8 cellular contexts compared by ENCODE assay signal in the genomic region with DNA sequence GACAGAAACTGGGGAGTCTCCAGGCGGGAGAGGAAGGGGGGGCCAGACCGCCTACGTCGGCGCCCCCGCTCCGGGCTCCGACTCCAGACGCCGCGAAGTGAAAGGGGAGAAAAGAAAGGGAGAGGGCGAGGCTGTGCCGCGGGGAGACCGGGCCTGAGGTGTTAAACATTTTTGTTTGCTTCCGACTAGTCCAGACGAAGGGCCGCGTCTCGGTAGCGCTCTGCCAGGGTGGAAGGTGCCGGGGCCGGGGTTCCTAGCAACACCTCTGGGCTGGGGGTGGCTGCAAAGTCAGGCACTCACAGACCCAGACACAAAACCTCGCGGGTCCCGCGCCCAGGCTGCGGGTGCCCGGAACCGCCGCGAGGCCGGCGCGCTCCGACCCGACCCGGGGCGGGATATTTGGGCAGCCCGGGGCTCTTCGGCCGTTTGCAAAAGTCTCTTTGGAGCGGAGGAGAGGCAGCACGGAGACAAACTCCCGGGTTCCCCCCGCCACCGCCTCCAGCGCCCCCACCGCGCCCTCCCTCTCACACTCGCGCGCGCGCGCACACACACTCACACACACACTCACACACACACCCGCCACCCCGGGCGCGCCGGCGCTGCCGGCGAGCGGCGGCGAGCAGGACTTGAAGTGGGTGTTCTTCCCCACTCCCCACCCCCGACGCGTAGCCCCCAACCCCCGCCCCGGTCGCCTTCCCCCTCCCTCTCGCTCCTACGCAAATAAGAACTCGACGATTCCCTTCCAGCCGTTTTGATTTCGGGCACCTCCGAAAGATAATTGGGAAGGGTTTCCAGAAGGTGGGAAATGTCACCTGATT. TPM values are rescaled to one million over a fixed set of nuclear protein-coding genes. Genes with fewer than 3 reads are reported as not detected.
DNase-seq lines count a peak whose midpoint lies in the region; ATAC-seq and TF ChIP-seq lines count a peak whose summit lies in the region.

No MANE protein-coding gene starts in this region.

- H3K4me1 Mint-ChIP-seq in activated T-cell treated with anti-CD3 and anti-CD28 coated beads, Interleukin-2, amount 50 U/mL, for 4 hours (ENCODE audit: low read depth) = peaks cover 27% of the 10 kb centered on the region
- H3K4me1 Mint-ChIP-seq in neural crest cell = peaks cover 42% of the 10 kb centered on the region

- H3K27me3 Mint-ChIP-seq in activated T-cell treated with anti-CD3 and anti-CD28 coated beads, Interleukin-2, amount 50 U/mL, for 4 hours (ENCODE audit: low read depth) = peaks cover 63% of the 10 kb centered on the region
- peaks cover 60% of the 10 kb centered on the region for H3K27me3 Mint-ChIP-seq in neural crest cell (ENCODE audit: low read depth)

- H3K27ac Mint-ChIP-seq in neural crest cell (ENCODE audit: unreplicated experiment) = peak overlapping the region; percentile 19

- DNase-seq in ELF-1 (ENCODE audit: low read depth, low spot score) (peak; percentile 79), NCI-H146 treated with DMSO at 0.1 percent for 48 hours (lab: John Stamatoyannopoulos, UW; ENCODE audit: unreplicated experiment) (peak; percentile 37), foreskin fibroblast (peak; percentile 69 to 92), neural crest cell (ENCODE audit: low read depth, low spot score) (peak; percentile 40)
- DNase-seq in activated T-cell treated with anti-CD3 and anti-CD28 coated beads, Interleukin-2, amount 50 U/mL, for 4 hours = peak; percentile 20

- peak overlapping the region; percentile 71 to 88 for H3K4me3 ChIP-seq in foreskin fibroblast (ENCODE audit: low read depth in 1 of 2, low read length in 2 of 2)

- no peaks in the 10 kb centered on the region for H3K9me3 Mint-ChIP-seq in activated T-cell treated with anti-CD3 and anti-CD28 coated beads, Interleukin-2, amount 50 U/mL, for 4 hours
- H3K9me3 Mint-ChIP-seq in neural crest cell = no peaks in the 10 kb centered on the region

- peak overlapping the region; percentile 86 for H3K4me3 Mint-ChIP-seq in activated T-cell treated with anti-CD3 and anti-CD28 coated beads, Interleukin-2, amount 50 U/mL, for 4 hours
- peak overlapping the region; percentile 87 for H3K4me3 Mint-ChIP-seq in neural crest cell

- peak; percentile 20 to 23 for ATAC-seq in activated T-cell treated with anti-CD3 and anti-CD28 coated beads, Interleukin-2, amount 50 U/mL, for 4 hours
- ATAC-seq in GM21717 (IDR thresholded peaks at IDR 0.05; ENCODE audit: unreplicated experiment) (no peak), HG03439 (IDR thresholded peaks at IDR 0.05; ENCODE audit: unreplicated experiment) (no peak), HG02870 (IDR thresholded peaks at IDR 0.05; ENCODE audit: unreplicated experiment) (no peak)

- TF ChIP-seq CTCF in foreskin fibroblast (IDR thresholded peaks at IDR 0.05; ENCODE audit: low read depth, low read length) = no peak
- TF ChIP-seq CTCF in neural crest cell (conservative IDR thresholded peaks at IDR 0.05) = no peak

- no peaks in the 10 kb centered on the region for H3K36me3 Mint-ChIP-seq in activated T-cell treated with anti-CD3 and anti-CD28 coated beads, Interleukin-2, amount 50 U/mL, for 4 hours (ENCODE audit: insufficient read depth)
- H3K36me3 Mint-ChIP-seq in neural crest cell (ENCODE audit: low read depth) = no peaks in the 10 kb centered on the region

RNA-seq across cellular contexts. Expression of gene FST, which starts 0.6 kb away (rescaled TPM):
- total RNA-seq in activated T-cell treated with anti-CD3 and anti-CD28 coated beads, Interleukin-2, amount 50 U/mL, for 4 hours = 1 to 10 TPM; 1.6 to 3.9 (median 3.5) TPM
- 4.0 and 7.2 TPM in 2 replicates for total RNA-seq in neural crest cell

Comparison
In these comparisons a context has a peak if more than half of its experiments do, and no peak if none do; other contexts are left out.
1. DNase-seq: peak in every context shown above with its lines; median percentile 80 in foreskin fibroblast; 79 in ELF-1; 40 in neural crest cell; 37 in NCI-H146 treated with DMSO at 0.1 percent for 48 hours; 20 in activated T-cell treated with anti-CD3 and anti-CD28 coated beads, Interleukin-2, amount 50 U/mL, for 4 hours.
2. ATAC-seq: peak in activated T-cell treated with anti-CD3 and anti-CD28 coated beads, Interleukin-2, amount 50 U/mL, for 4 hours (2 of 2); none in GM21717 (single experiment), HG03439 (single experiment) and HG02870 (single experiment).